In the genomic region with DNA sequence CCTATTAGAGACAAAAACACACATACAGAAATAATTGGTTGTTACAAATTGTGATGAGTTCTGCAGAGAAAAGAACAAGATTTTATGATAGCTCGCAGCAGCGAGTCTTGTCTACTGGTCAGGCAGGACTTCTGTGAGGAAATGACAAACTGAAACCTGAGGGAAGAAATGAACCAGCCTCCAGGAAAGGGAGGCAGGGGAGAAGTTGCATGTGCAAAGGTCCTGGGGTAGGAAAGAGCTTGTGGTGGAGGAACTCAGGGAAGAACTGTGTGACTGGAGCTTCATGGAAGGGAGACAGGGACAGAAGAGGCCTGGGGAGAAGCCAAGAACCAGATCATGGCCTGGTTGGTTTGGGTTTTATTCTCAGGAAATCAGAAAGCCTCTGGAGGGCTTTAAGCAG, we compare ENCODE assay signal across 11 cellular contexts. TPM values are rescaled to one million over a fixed set of nuclear protein-coding genes. Genes with fewer than 3 reads are reported as not detected.
DNase-seq lines count a peak whose midpoint lies in the region; ATAC-seq and TF ChIP-seq lines count a peak whose summit lies in the region.
"Had no signal": no experiment of that assay in that cellular context is flagged by ENCODE, and none has a peak within 500 bp of the region (broad histone marks: within the 10 kb centered on the region; RNA-seq: fewer than 3 reads in every experiment).

No MANE protein-coding gene starts in this region.

- TF ChIP-seq EP300 in gastroesophageal sphincter (IDR thresholded peaks at IDR 0.05), result no peak

- H3K27ac Mint-ChIP-seq in activated naive CD4-positive, alpha-beta T cell treated with anti-CD3 and anti-CD28 coated beads, Interleukin-2, amount 50 U/mL, for 24 hours, result no peak overlapping the region
- H3K27ac Mint-ChIP-seq in type B pancreatic cell, result no peak overlapping the region

- TF ChIP-seq POLR2A in gastroesophageal sphincter (IDR thresholded peaks at IDR 0.05), result no peak

- no peaks in the 10 kb centered on the region for H3K9me3 ChIP-seq in hepatocyte (ENCODE audit: low read depth)
- no peaks in the 10 kb centered on the region for H3K9me3 ChIP-seq in BE2C
- H3K9me3 ChIP-seq in gastroesophageal sphincter, result no peaks in the 10 kb centered on the region
- H3K9me3 ChIP-seq: MG63 had no signal

- peaks cover 8% of the 10 kb centered on the region for H4K20me1 ChIP-seq in hepatocyte (ENCODE audit: insufficient read depth, poor library complexity, severe bottlenecking)

- no peaks in the 10 kb centered on the region for H3K9me3 Mint-ChIP-seq in activated naive CD4-positive, alpha-beta T cell treated with anti-CD3 and anti-CD28 coated beads, Interleukin-2, amount 50 U/mL, for 24 hours
- H3K9me3 Mint-ChIP-seq in type B pancreatic cell, result no peaks in the 10 kb centered on the region

- WGBS in hepatocyte (ENCODE audit: low lambda C conversion rate, missing lambda C conversion rate), result 98% methylated on average over 2 of the region's 2 CpGs
- 100% methylated on average over 2 of the region's 2 CpGs for WGBS in gastroesophageal sphincter (ENCODE audit: low coverage in 1 of 2), 2 donors

- peak overlapping the region; percentile 98 for H3K4me2 ChIP-seq in hepatocyte

- H3K4me1 Mint-ChIP-seq in activated naive CD4-positive, alpha-beta T cell treated with anti-CD3 and anti-CD28 coated beads, Interleukin-2, amount 50 U/mL, for 24 hours, result peaks cover 25% of the 10 kb centered on the region
- H3K4me1 Mint-ChIP-seq in type B pancreatic cell (ENCODE audit: unreplicated experiment), result peaks cover 13% of the 10 kb centered on the region

- no peak overlapping the region for H2AFZ ChIP-seq in hepatocyte

- H3K27me3 ChIP-seq in hepatocyte, result no peaks in the 10 kb centered on the region
- H3K27me3 ChIP-seq in BE2C, result no peaks in the 10 kb centered on the region
- no peaks in the 10 kb centered on the region for H3K27me3 ChIP-seq in gastroesophageal sphincter
- H3K27me3 ChIP-seq: MG63 had no signal

- H3K4me3 ChIP-seq in hepatocyte (no peak overlapping the region), BE2C (ENCODE audit: low read depth, low read length) (no peak overlapping the region), gastroesophageal sphincter (no peak overlapping the region)

- H3K36me3 Mint-ChIP-seq in activated naive CD4-positive, alpha-beta T cell treated with anti-CD3 and anti-CD28 coated beads, Interleukin-2, amount 50 U/mL, for 24 hours, result peaks cover 7% of the 10 kb centered on the region
- H3K36me3 Mint-ChIP-seq in type B pancreatic cell, result peaks cover 3% of the 10 kb centered on the region

- TF ChIP-seq CTCF in VCaP (conservative IDR thresholded peaks at IDR 0.05) (no peak), hepatocyte (IDR thresholded peaks at IDR 0.05; ENCODE audit: poor library complexity) (no peak), type B pancreatic cell (conservative IDR thresholded peaks at IDR 0.05) (no peak), BE2C (IDR thresholded peaks at IDR 0.05; ENCODE audit: low read depth, low read length) (no peak), gastroesophageal sphincter (IDR thresholded peaks at IDR 0.05) (no peak)

- ATAC-seq in gastroesophageal sphincter, result no peak

- DNase-seq in activated naive CD4-positive, alpha-beta T cell (lab: John Stamatoyannopoulos, UW), result no peak
- DNase-seq in hepatocyte (ENCODE audit: low spot score), result no peak
- no peak for DNase-seq in type B pancreatic cell (ENCODE audit: extremely low spot score, unreplicated experiment)
- DNase-seq in BE2C, result no peak
- no peak for DNase-seq in occipital lobe (lab: John Stamatoyannopoulos, UW)
- DNase-seq: MG63 had no signal

- H3K27ac ChIP-seq in VCaP (peak overlapping the region; percentile 97), hepatocyte (no peak overlapping the region), gastroesophageal sphincter (no peak overlapping the region)

- H3K4me3 Mint-ChIP-seq in activated naive CD4-positive, alpha-beta T cell treated with anti-CD3 and anti-CD28 coated beads, Interleukin-2, amount 50 U/mL, for 24 hours, result peak overlapping the region; percentile 95
- H3K4me3 Mint-ChIP-seq in type B pancreatic cell, result peak overlapping the region; percentile 91

- H3K27me3 Mint-ChIP-seq in activated naive CD4-positive, alpha-beta T cell treated with anti-CD3 and anti-CD28 coated beads, Interleukin-2, amount 50 U/mL, for 24 hours, result no peaks in the 10 kb centered on the region
- no peaks in the 10 kb centered on the region for H3K27me3 Mint-ChIP-seq in type B pancreatic cell

- H3K9me2 ChIP-seq in hepatocyte (replicated peaks; ENCODE audit: insufficient read depth), result no peaks in the 10 kb centered on the region

- H3K79me2 ChIP-seq in hepatocyte, result peaks cover 17% of the 10 kb centered on the region

- no peaks in the 10 kb centered on the region for H3K36me3 ChIP-seq in hepatocyte (replicated peaks; ENCODE audit: insufficient read depth, low read depth)
- peaks cover 5% of the 10 kb centered on the region; the same call in 1 of the 2 replicates for H3K36me3 ChIP-seq in BE2C
- H3K36me3 ChIP-seq in gastroesophageal sphincter, result peaks cover 0 to 54% of the 10 kb centered on the region in 2 donors

- H3K4me1 ChIP-seq in hepatocyte (ENCODE audit: insufficient read depth) (peaks cover 8% of the 10 kb centered on the region), BE2C (no peaks in the 10 kb centered on the region), gastroesophageal sphincter (peaks cover 0 to 24% (median 11%) of the 10 kb centered on the region in 3 donors)

RNA-seq across cellular contexts. Expression of a gene that starts 1.7 kb away (rescaled TPM):
- 13.4 and 19.2 TPM in 2 replicates for total RNA-seq in hepatocyte
- polyA plus RNA-seq in hepatocyte, result 28.8 and 35.3 TPM in 2 replicates
- 31.1 and 49.6 TPM in 2 replicates for total RNA-seq in type B pancreatic cell (ENCODE audit: low replicate concordance)
- 79.2 TPM for polyA plus RNA-seq in BE2C (2012; ENCODE audit: insufficient read depth, insufficient read length, low read depth)
- total RNA-seq in occipital lobe, result 31.5 TPM
- total RNA-seq in gastroesophageal sphincter, result 10 to 100 TPM; 24.6 to 49.6 (median 34.2) TPM

RNA-seq across cellular contexts. Expression of a gene that starts 9.2 kb away (rescaled TPM):
- total RNA-seq in hepatocyte, result 87.9 and 88.4 TPM in 2 replicates
- 17.5 and 19.9 TPM in 2 replicates for polyA plus RNA-seq in hepatocyte
- 96.4 and 122 TPM in 2 replicates for total RNA-seq in type B pancreatic cell (ENCODE audit: low replicate concordance)
- polyA plus RNA-seq in BE2C (2012; ENCODE audit: insufficient read depth, insufficient read length, low read depth), result 263 TPM
- 28.9 TPM for total RNA-seq in occipital lobe
- total RNA-seq in gastroesophageal sphincter, result 100 to 1,000 TPM in 3 of 4 donors, 10 to 100 TPM in 1; 99.3 to 162 (median 115) TPM

RNA-seq across cellular contexts. Expression of a gene that starts 18.8 kb away (rescaled TPM):
- total RNA-seq in hepatocyte (0.36 and 1.7 TPM in 2 replicates), type B pancreatic cell (ENCODE audit: low replicate concordance) (21.3 and 23.2 TPM in 2 replicates), occipital lobe (33.1 TPM), gastroesophageal sphincter (1 to 10 TPM in 1 of 4 donors, not detected in 3; 1.1 TPM)
- 6.2 and 7.3 TPM in 2 replicates for polyA plus RNA-seq in hepatocyte
- 8.1 TPM for polyA plus RNA-seq in BE2C (2012; ENCODE audit: insufficient read depth, insufficient read length, low read depth)
- total RNA-seq: skeletal muscle tissue had no signal

RNA-seq across cellular contexts. Expression of a gene that starts 29.7 kb away (rescaled TPM):
- total RNA-seq in hepatocyte (111 and 132 TPM in 2 replicates), type B pancreatic cell (ENCODE audit: low replicate concordance) (87.0 and 133 TPM in 2 replicates), occipital lobe (32.4 TPM), gastroesophageal sphincter (10 to 100 TPM; 39.4 to 79.3 (median 64.5) TPM)
- polyA plus RNA-seq in hepatocyte, result 265 and 267 TPM in 2 replicates
- polyA plus RNA-seq in BE2C (2012; ENCODE audit: insufficient read depth, insufficient read length, low read depth), result 314 TPM

RNA-seq across cellular contexts. Expression of a gene that starts 32.5 kb away (rescaled TPM):
- 20.6 and 21.4 TPM in 2 replicates for total RNA-seq in hepatocyte
- polyA plus RNA-seq in hepatocyte, result 36.4 and 48.6 TPM in 2 replicates
- total RNA-seq in type B pancreatic cell (ENCODE audit: low replicate concordance), result 2.1 and 2.6 TPM in 2 replicates
- 16.8 TPM for polyA plus RNA-seq in BE2C (2012; ENCODE audit: insufficient read depth, insufficient read length, low read depth)
- 6.4 TPM for total RNA-seq in occipital lobe
- total RNA-seq in gastroesophageal sphincter, result under 1 TPM in 1 of 4 donors, not detected in 3; 0.66 TPM
- total RNA-seq: skeletal muscle tissue had no signal
- polyA plus RNA-seq: fibroblast of lung had no signal
